Comparison of ENCODE assay signal across 8 cellular contexts in genomic region chr22:45308624-45309421, GRCh38. TPM values are rescaled to one million over a fixed set of nuclear protein-coding genes. Genes with fewer than 3 reads are reported as not detected.
A peak's percentile ranks its signal among the peaks of the same experiment; 100 is the strongest.
DNase-seq lines count a peak whose midpoint lies in the region; ATAC-seq and TF ChIP-seq lines count a peak whose summit lies in the region.

No MANE protein-coding gene starts in this region.

- TF ChIP-seq CTCF in WTC11 (IDR thresholded peaks at IDR 0.05), result no peak
- no peak for TF ChIP-seq CTCF in foreskin keratinocyte (conservative IDR thresholded peaks at IDR 0.05)

- H3K4me1 Mint-ChIP-seq in WTC11, result peaks cover 34% of the 10 kb centered on the region

- H3K4me1 ChIP-seq in foreskin keratinocyte, result peaks cover 15% of the 10 kb centered on the region

- no peaks in the 10 kb centered on the region for H3K27me3 ChIP-seq in foreskin keratinocyte

- DNase-seq in activated CD4-positive, CD25-positive, alpha-beta regulatory T cell treated with anti-CD3 and anti-CD28 coated beads, Interleukin-2, amount 50 U/mL, for 72 hours, result peak; percentile 39
- no peak for DNase-seq in WTC11 (ENCODE audit: low spot score)
- no peak for DNase-seq in foreskin keratinocyte
- no peak for DNase-seq in sciatic nerve (ENCODE audit: low spot score)
- no peak for DNase-seq in GF-D8 (lab: John Stamatoyannopoulos, UW)
- no peak for DNase-seq in NCI-H146 (lab: John Stamatoyannopoulos, UW)
- DNase-seq in HCEC 1CT, result no peak

- no peak for ATAC-seq in activated CD4-positive, CD25-positive, alpha-beta regulatory T cell treated with anti-CD3 and anti-CD28 coated beads, Interleukin-2, amount 50 U/mL, for 24 hours
- ATAC-seq in WTC11 (no peak), foreskin keratinocyte (no peak), sciatic nerve (peak; percentile 21)

- peak overlapping the region; percentile 48 for H3K27ac ChIP-seq in foreskin keratinocyte

- POLR2A ChIA-PET in WTC11 (lab: Charles Lee), result no interaction called here

- H3K36me3 Mint-ChIP-seq in WTC11, result no peaks in the 10 kb centered on the region; the same call in 1 of the 2 replicates

- intact Hi-C loops in sciatic nerve (cut with DNase I), result no loop called here

- no peaks in the 10 kb centered on the region for H3K9me3 Mint-ChIP-seq in WTC11

- peaks cover 6% of the 10 kb centered on the region for H3K27me3 Mint-ChIP-seq in WTC11 (ENCODE audit: low read depth)

- CTCF ChIA-PET in WTC11 (lab: Charles Lee), result no interaction called here

- H3K4me3 Mint-ChIP-seq in WTC11, result peak overlapping the region; percentile 67

- H3K27ac Mint-ChIP-seq in WTC11, result peak overlapping the region; percentile 97

TF ChIP-seq in WTC11, 78 proteins besides CTCF, POLR2A, EP300 and RAD21:
- 0 out of 2 replicates have a peak, but pooled peaks have one; percentile 27 for TF ChIP-seq CREB1 (CRISPR knock-in tag; IDR thresholded peaks at IDR 0.05)
- no peak for TF ChIP-seq MYBL2 (CRISPR knock-in tag; IDR thresholded peaks at IDR 0.05)
- no peak for TF ChIP-seq JAZF1 (CRISPR knock-in tag; IDR thresholded peaks at IDR 0.05)

RNA-seq across cellular contexts. Expression of gene FAM118A, which starts 0.9 kb away (rescaled TPM):
- 20.7 to 21.6 TPM (median 21.3 TPM) in 3 replicates for total RNA-seq in WTC11 (2021)
- total RNA-seq in foreskin keratinocyte, result 12.8 and 15.5 TPM in 2 replicates
- 7.0 and 7.5 TPM in 2 replicates for polyA plus RNA-seq in foreskin keratinocyte
- 44.9 TPM for total RNA-seq in sciatic nerve

RNA-seq across cellular contexts. Expression of gene UPK3A, which starts 24.1 kb away (rescaled TPM):
- total RNA-seq in WTC11 (2021) (0.23 to 0.62 TPM (median 0.37 TPM) in 3 replicates), foreskin keratinocyte (not detected in 2 replicates), sciatic nerve (not detected)
- polyA plus RNA-seq in foreskin keratinocyte, result not detected in 2 replicates
